ENCODE assay signal across 16 cellular contexts in the genomic region with DNA sequence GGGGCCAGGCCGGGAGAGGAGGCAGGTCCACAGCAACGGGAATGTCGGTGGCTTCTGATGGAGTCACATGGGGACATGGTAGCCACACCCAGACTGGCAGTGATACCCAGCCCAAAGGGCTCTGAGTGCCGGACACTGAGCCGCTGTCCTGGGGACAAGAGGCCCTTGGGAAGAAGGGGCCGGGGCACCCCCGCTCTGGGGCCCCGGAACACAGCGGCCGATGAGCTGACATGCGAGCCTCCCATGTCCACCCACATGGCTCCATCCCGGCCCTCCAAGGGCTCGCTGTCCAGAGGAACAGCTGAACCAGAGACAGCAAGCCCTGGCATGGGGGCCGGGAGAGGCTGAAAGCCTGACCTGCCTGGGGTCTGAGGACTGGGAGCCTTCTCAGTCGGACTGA. TPM values are rescaled to one million over a fixed set of nuclear protein-coding genes. Genes with fewer than 3 reads are reported as not detected.
DNase-seq lines count a peak whose midpoint lies in the region; ATAC-seq, FAIRE-seq and TF ChIP-seq lines count a peak whose summit lies in the region.
"Not testable (repeated sequence)": the region's sequence is repeated elsewhere in the genome, so short reads cannot be mapped to it uniquely, and the experiment has no call there.
"Had no signal": no experiment of that assay in that cellular context is flagged by ENCODE, and none has a peak within 500 bp of the region (broad histone marks: within the 10 kb centered on the region; RNA-seq: fewer than 3 reads in every experiment).

No MANE protein-coding gene starts in this region.

- not testable (repeated sequence) for H3K27ac Mint-ChIP-seq in stimulated activated naive CD8-positive, alpha-beta T cell treated with anti-CD3 and anti-CD28 coated beads, Interleukin-15, amount 100 ng/mL, for 72 hours

- H3K9me3 ChIP-seq in right atrium auricular region; kidney (ENCODE audit: control insufficient read depth in 1 of 2, low read length in 2 of 2); sigmoid colon; uterus: not testable (repeated sequence)

- not testable (repeated sequence) for H3K4me1 Mint-ChIP-seq in stimulated activated naive CD8-positive, alpha-beta T cell treated with anti-CD3 and anti-CD28 coated beads, Interleukin-15, amount 100 ng/mL, for 72 hours

- not testable (repeated sequence) for DNase-seq in Right ventricle myocardium superior; right atrium auricular region (ENCODE audit: low spot score); sigmoid colon; stimulated activated naive CD8-positive, alpha-beta T cell treated with anti-CD3 and anti-CD28 coated beads, Interleukin-15, amount 100 ng/mL, for 72 hours; uterus
- DNase-seq in kidney, result peak; percentile 73

- H3K9me3 Mint-ChIP-seq in stimulated activated naive CD8-positive, alpha-beta T cell treated with anti-CD3 and anti-CD28 coated beads, Interleukin-15, amount 100 ng/mL, for 72 hours, result not testable (repeated sequence)

- peaks cover 0 to 20% of the 10 kb centered on the region in 2 donors for H3K4me1 ChIP-seq in right atrium auricular region
- H3K4me1 ChIP-seq in kidney (ENCODE audit: control insufficient read depth in 1 of 2, insufficient read depth in 1 of 2, low read depth in 1 of 2, low read length in 2 of 2); sigmoid colon; uterus: not testable (repeated sequence)

- TF ChIP-seq POLR2A in sigmoid colon (IDR thresholded peaks at IDR 0.05); uterus (IDR thresholded peaks at IDR 0.05): not testable (repeated sequence)

- FAIRE-seq in kidney (lab: Jason Lieb, UNC), result not testable (repeated sequence)

- not testable (repeated sequence) for TF ChIP-seq EP300 in sigmoid colon (IDR thresholded peaks at IDR 0.05)

- not testable (repeated sequence) for H3K4me3 ChIP-seq in right atrium auricular region; kidney (ENCODE audit: low read length in 2 of 2); sigmoid colon; uterus

- peak overlapping the region; percentile 69 to 84 for H3K27ac ChIP-seq in right atrium auricular region
- not testable (repeated sequence) for H3K27ac ChIP-seq in kidney (ENCODE audit: low read depth in 2 of 2, low read length in 2 of 2)
- peak overlapping the region; percentile 38 to 60 (median 46) for H3K27ac ChIP-seq in sigmoid colon
- peak overlapping the region; percentile 69 to 84 for H3K27ac ChIP-seq in uterus

- H3K36me3 ChIP-seq in right atrium auricular region; kidney (ENCODE audit: control insufficient read depth in 1 of 2, insufficient read depth in 2 of 2, low read length in 2 of 2); sigmoid colon; uterus: not testable (repeated sequence)

- TF ChIP-seq CTCF in right atrium auricular region (IDR thresholded peaks at IDR 0.05); kidney (IDR thresholded peaks at IDR 0.05; ENCODE audit: borderline replicate concordance, extremely low read depth, insufficient read depth); sigmoid colon (IDR thresholded peaks at IDR 0.05); uterus (IDR thresholded peaks at IDR 0.05): not testable (repeated sequence)

- not testable (repeated sequence) for H3K9ac ChIP-seq in kidney (ENCODE audit: low read length in 2 of 2)

- H3K27me3 Mint-ChIP-seq in stimulated activated naive CD8-positive, alpha-beta T cell treated with anti-CD3 and anti-CD28 coated beads, Interleukin-15, amount 100 ng/mL, for 72 hours, result peaks cover 39% of the 10 kb centered on the region

- 91 to 95% methylated on average over 12 to 13 of the region's 15 CpGs for WGBS in sigmoid colon, 2 donors

- intact Hi-C loops in Right ventricle myocardium superior (cut with DNase I); kidney (cut with DNase I); sigmoid colon (cut with DNase I); uterus (cut with DNase I; ENCODE audit: low total_unique reads): not testable (repeated sequence)

- not testable (repeated sequence) for H3K4me3 Mint-ChIP-seq in stimulated activated naive CD8-positive, alpha-beta T cell treated with anti-CD3 and anti-CD28 coated beads, Interleukin-15, amount 100 ng/mL, for 72 hours

- not testable (repeated sequence) for H3K27me3 ChIP-seq in right atrium auricular region, sigmoid colon, uterus

- ATAC-seq in esophagus mucosa (peak; percentile 5), Right ventricle myocardium superior (ENCODE audit: poor library complexity) (peak; percentile 7)
- ATAC-seq in stimulated activated naive CD8-positive, alpha-beta T cell treated with anti-CD3 and anti-CD28 coated beads, Interleukin-15, amount 100 ng/mL, for 72 hours, result peak; percentile 18

RNA-seq across cellular contexts. Expression of gene BMP8A, which starts 7.4 kb away (rescaled TPM):
- total RNA-seq in esophagus mucosa, result not detected
- total RNA-seq in Right ventricle myocardium superior, result 0.30 TPM
- total RNA-seq in right atrium auricular region, result 1 to 10 TPM; 1.4 to 3.2 TPM
- total RNA-seq in kidney, result 1.2 TPM
- not detected for polyA plus RNA-seq in kidney (ENCODE audit: insufficient read depth, low read depth, low replicate concordance)
- total RNA-seq in sigmoid colon, result 1 to 10 TPM in 2 of 4 donors, under 1 TPM in 2; 0.27 to 3.2 (median 0.99) TPM
- polyA plus RNA-seq in sigmoid colon, result under 1 TPM in 2 of 3 donors, not detected in 1; 0.60 to 0.79 TPM
- 1 to 10 TPM in 3 of 4 donors, not detected in 1; 1.8 to 8.3 (median 2.7) TPM for total RNA-seq in uterus
- total RNA-seq: A673; CD4-positive, alpha-beta memory T cell; Daoy; G401; GM12878 had no signal
- polyA plus RNA-seq: AG04450; CD14-positive monocyte; CD4-positive, alpha-beta memory T cell; CD4-positive, CD25-positive, alpha-beta regulatory T cell; CD8-positive, alpha-beta memory T cell; GM12878 had no signal
